In the genomic region with DNA sequence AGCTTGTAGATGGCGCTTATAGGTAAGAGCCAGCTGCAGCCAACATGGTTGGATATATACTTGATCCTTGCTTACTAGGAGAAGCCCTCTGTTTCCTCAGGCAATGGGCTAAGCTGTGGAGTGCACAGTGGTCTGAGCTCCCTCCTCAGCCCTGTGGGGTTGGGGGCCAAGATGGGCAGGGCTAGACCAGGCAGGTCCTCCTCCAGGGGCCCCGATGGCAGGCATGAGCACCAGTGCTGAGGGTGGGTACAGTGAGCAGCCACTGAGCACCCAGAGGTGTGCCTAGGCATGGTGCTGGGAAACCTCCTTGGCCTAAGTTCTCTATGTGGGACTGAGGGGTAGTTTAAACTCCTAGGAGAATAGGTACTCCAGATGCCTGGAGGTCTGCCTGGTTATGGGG, we compare ENCODE assay signal across 29 cellular contexts.
A peak's percentile ranks its signal among the peaks of the same experiment; 100 is the strongest.
DNase-seq lines count a peak whose midpoint lies in the region; ATAC-seq, FAIRE-seq and TF ChIP-seq lines count a peak whose summit lies in the region.
"Had no signal": no experiment of that assay in that cellular context is flagged by ENCODE, and none has a peak within 500 bp of the region (broad histone marks: within the 10 kb centered on the region; RNA-seq: fewer than 3 reads in every experiment).

No MANE protein-coding gene starts in this region.

- no TSS peak for BruUV-seq in IMR-90 (replicated peaks; lab: Mats Ljungman, UMichigan)

- no peaks in the 10 kb centered on the region for H4K20me1 ChIP-seq in IMR-90 (ENCODE audit: insufficient read depth, low read length)
- no peaks in the 10 kb centered on the region for H4K20me1 ChIP-seq in astrocyte (ENCODE audit: insufficient read depth, low read length)
- H4K20me1 ChIP-seq in osteoblast (ENCODE audit: insufficient read depth, low read length), result no peaks in the 10 kb centered on the region
- H4K20me1 ChIP-seq: BLaER1 treated with 17β-estradiol and CSF1 and Interleukin-3, amounts not matched to agents 10 nM and 100 nM had no signal

- H3K23ac ChIP-seq in IMR-90 (ENCODE audit: low read depth, low read length), result peak overlapping the region; percentile 84

- H3K79me2 ChIP-seq in astrocyte (ENCODE audit: insufficient read depth, low read length) (no peaks in the 10 kb centered on the region), osteoblast (ENCODE audit: insufficient read depth, low read length) (peaks cover 51% of the 10 kb centered on the region)

- dilution Hi-C loops in IMR-90 (cut with HindIII; ENCODE audit: low sequenced_read_pairs, unreplicated experiment), result no loop called here

- H3K27me3 ChIP-seq in IMR-90 (ENCODE audit: control insufficient read depth, insufficient read depth, low read length), result no peaks in the 10 kb centered on the region
- no peaks in the 10 kb centered on the region for H3K27me3 ChIP-seq in astrocyte (ENCODE audit: insufficient read depth, low read length)
- no peaks in the 10 kb centered on the region for H3K27me3 ChIP-seq in foreskin keratinocyte
- no peaks in the 10 kb centered on the region for H3K27me3 ChIP-seq in osteoblast (ENCODE audit: insufficient read depth, low read length)
- H3K27me3 ChIP-seq in ovary, result no peaks in the 10 kb centered on the region
- H3K27me3 ChIP-seq: BLaER1 treated with 17β-estradiol and CSF1 and Interleukin-3, amounts not matched to agents 10 nM and 100 nM had no signal

- intact Hi-C loops in IMR-90 (cut with micrococcal nuclease), result no loop called here
- intact Hi-C loops in ovary (cut with DNase I), result no loop called here

- peak overlapping the region; percentile 85 for H4K5ac ChIP-seq in IMR-90 (ENCODE audit: low read depth, low read length)

- no peaks in the 10 kb centered on the region for H3K79me1 ChIP-seq in IMR-90 (ENCODE audit: low read depth in 1 of 2, low read length in 2 of 2)

- WGBS in IMR-90 (ENCODE audit: extremely low coverage in 2 of 2, insufficient read length in 1 of 2), 2 experiments, result no CpG with 5 or more reads among the region's 2 CpGs
- WGBS in ovary, 3 donors, result 94 to 100% (median 96%) methylated on average over 2 of the region's 2 CpGs

- no peaks in the 10 kb centered on the region for H3K36me3 ChIP-seq in IMR-90 (ENCODE audit: control insufficient read depth, insufficient read depth, low read length)
- H3K36me3 ChIP-seq in astrocyte (ENCODE audit: insufficient read depth, low read length), result no peaks in the 10 kb centered on the region
- H3K36me3 ChIP-seq in osteoblast (ENCODE audit: insufficient read depth, low read length), result no peaks in the 10 kb centered on the region
- no peaks in the 10 kb centered on the region for H3K36me3 ChIP-seq in ovary
- H3K36me3 ChIP-seq: BLaER1 treated with 17β-estradiol and CSF1 and Interleukin-3, amounts not matched to agents 10 nM and 100 nM had no signal

- TF ChIP-seq POLR2A in IMR-90 (IDR thresholded peaks at IDR 0.05; ENCODE audit: low read depth, low read length), result no peak
- TF ChIP-seq POLR2A in ovary (IDR thresholded peaks at IDR 0.05), result no peak

- H3K4me3 ChIP-seq in IMR-90 (ENCODE audit: insufficient read depth, low read depth, low read length) (no peak overlapping the region), astrocyte (ENCODE audit: insufficient read depth, low read depth, low read length) (no peak overlapping the region), osteoblast (ENCODE audit: insufficient read depth, low read length) (no peak overlapping the region), ovary (no peak overlapping the region)
- H3K4me3 ChIP-seq: BLaER1 treated with 17β-estradiol and CSF1 and Interleukin-3, amounts not matched to agents 10 nM and 100 nM; GM12878 had no signal

- H3K4me1 ChIP-seq in IMR-90 (ENCODE audit: control insufficient read depth, insufficient read depth, low read length) (peaks cover 10% of the 10 kb centered on the region), astrocyte (ENCODE audit: insufficient read depth, low read length) (peaks cover 12% of the 10 kb centered on the region), foreskin keratinocyte (peaks cover 6% of the 10 kb centered on the region), osteoblast (ENCODE audit: insufficient read depth, low read length) (peaks cover 9% of the 10 kb centered on the region), ovary (ENCODE audit: insufficient read depth) (no peaks in the 10 kb centered on the region)

- H3K9me1 ChIP-seq in IMR-90 (ENCODE audit: insufficient read depth, low read length), result peaks cover 5% of the 10 kb centered on the region; the same call in 1 of the 2 replicates

- no peak for TF ChIP-seq RAD21 in IMR-90 (IDR thresholded peaks at IDR 0.05; ENCODE audit: low read length)

- peak overlapping the region; percentile 97 for H2BK120ac ChIP-seq in IMR-90 (ENCODE audit: low read depth, low read length)

- ATAC-seq in IMR-90 (ENCODE audit: low read depth), result no peak; the same call in 1 of the 2 replicates
- ATAC-seq in foreskin keratinocyte, result no peak
- no peak for ATAC-seq in left lobe of liver
- ATAC-seq: GM12878 had no signal

- peak overlapping the region; percentile 96 for H2BK5ac ChIP-seq in IMR-90 (ENCODE audit: low read depth, low read length, poor library complexity, severe bottlenecking)

- peak overlapping the region; percentile 55 to 92; a peak in 3 of 4 replicates for H4K8ac ChIP-seq in IMR-90 (ENCODE audit: low read depth in 2 of 2, low read length in 2 of 2)

- H3K9me3 ChIP-seq in IMR-90 (ENCODE audit: control insufficient read depth, insufficient read depth, low read length) (peaks cover 2% of the 10 kb centered on the region; the same call in 1 of the 2 replicates), astrocyte (ENCODE audit: insufficient read depth, low read depth, low read length) (peaks cover 7% of the 10 kb centered on the region), osteoblast (ENCODE audit: low read depth, low read length) (peaks cover 3% of the 10 kb centered on the region), ovary (no peaks in the 10 kb centered on the region)

- H4K91ac ChIP-seq in IMR-90 (ENCODE audit: insufficient read depth, low read depth, low read length), result peak overlapping the region; percentile 92

- peak overlapping the region; percentile 84; the same call in 2 of the 3 replicates for H2BK15ac ChIP-seq in IMR-90 (ENCODE audit: low read depth, low read length)

- no peak overlapping the region for H3K27ac Mint-ChIP-seq in astrocyte (ENCODE audit: unreplicated experiment)
- H3K27ac Mint-ChIP-seq: CD4-positive, alpha-beta T cell had no signal

- H2BK20ac ChIP-seq in IMR-90 (ENCODE audit: low read depth, low read length), result peak overlapping the region; percentile 94

- H2AFZ ChIP-seq in IMR-90 (replicated peaks; ENCODE audit: low read length, poor library complexity), result peak overlapping the region; percentile 82
- H2AFZ ChIP-seq in astrocyte (ENCODE audit: low read depth, low read length), result no peak overlapping the region
- H2AFZ ChIP-seq in osteoblast (ENCODE audit: low read length), result no peak overlapping the region

- H3K56ac ChIP-seq in IMR-90 (ENCODE audit: extremely low read depth, insufficient read depth, low read length), result no peak overlapping the region

- H3K4me3 Mint-ChIP-seq in astrocyte (ENCODE audit: unreplicated experiment), result no peak overlapping the region
- H3K4me3 Mint-ChIP-seq: CD4-positive, alpha-beta T cell had no signal

- peak overlapping the region; percentile 93; the same call in 1 of the 2 replicates for H2AK5ac ChIP-seq in IMR-90 (ENCODE audit: low read depth, low read length)

- H3K27me3 Mint-ChIP-seq in astrocyte (ENCODE audit: low read depth, unreplicated experiment), result no peaks in the 10 kb centered on the region
- H3K27me3 Mint-ChIP-seq: CD4-positive, alpha-beta T cell had no signal

- peaks cover 17% of the 10 kb centered on the region for H3K9me3 Mint-ChIP-seq in astrocyte (ENCODE audit: unreplicated experiment)

- peak overlapping the region; percentile 86 for H2AK9ac ChIP-seq in IMR-90 (replicated peaks; ENCODE audit: low read depth, low read length, poor library complexity)

- peaks cover 9% of the 10 kb centered on the region for H3K4me1 Mint-ChIP-seq in astrocyte (ENCODE audit: low read depth, unreplicated experiment)

- peak overlapping the region; percentile 94 for H3K4ac ChIP-seq in IMR-90 (ENCODE audit: low read depth, low read length)

- H3K36me3 Mint-ChIP-seq in astrocyte (ENCODE audit: low read depth, unreplicated experiment), result peaks cover 7% of the 10 kb centered on the region

- H3K27ac ChIP-seq in IMR-90 (ENCODE audit: insufficient read depth, low read length) (peak overlapping the region; percentile 26; the same call in 1 of the 2 replicates), astrocyte (ENCODE audit: low read depth, low read length) (no peak overlapping the region), foreskin keratinocyte (peak overlapping the region; percentile 69), osteoblast (ENCODE audit: low read depth, low read length) (peak overlapping the region; percentile 3), ovary (no peak overlapping the region)
- H3K27ac ChIP-seq: BLaER1 treated with 17β-estradiol and CSF1 and Interleukin-3, amounts not matched to agents 10 nM and 100 nM had no signal

- H3K14ac ChIP-seq in IMR-90 (replicated peaks; ENCODE audit: low read depth, low read length), result peak overlapping the region; percentile 90

- POLR2A ChIA-PET in IMR-90 (lab: Charles Lee; ENCODE audit: unreplicated experiment), result no interaction called here

- no peak overlapping the region for H3K9ac ChIP-seq in IMR-90 (ENCODE audit: low read depth, low read length)
- H3K9ac ChIP-seq in astrocyte (ENCODE audit: low read length), result no peak overlapping the region
- H3K9ac ChIP-seq: BLaER1 treated with 17β-estradiol and CSF1 and Interleukin-3, amounts not matched to agents 10 nM and 100 nM had no signal

- peak overlapping the region; percentile 89; the same call in 1 of the 2 replicates for H3K18ac ChIP-seq in IMR-90 (ENCODE audit: low read depth, low read length)

- in situ Hi-C loops in IMR-90 (cut with MboI; ENCODE audit: low sequenced_read_pairs), result no loop called here

- CTCF ChIA-PET in IMR-90 (lab: Yijun Ruan, JAX), result no interaction called here

- no peak for TF ChIP-seq EP300 in ovary (IDR thresholded peaks at IDR 0.05)

- DNase-seq in IMR-90 (no peak), astrocyte (ENCODE audit: low read depth) (no peak), foreskin keratinocyte (no peak), osteoblast (ENCODE audit: insufficient read length, low spot score, missing footprints) (no peak), left lobe of liver (ENCODE audit: low spot score) (no peak), ovary (no peak), NCI-H510A (lab: John Stamatoyannopoulos, UW) (no peak), NCI-H2196 treated with DMSO at 0.1 percent for 48 hours (lab: John Stamatoyannopoulos, UW; ENCODE audit: unreplicated experiment) (no peak)
- DNase-seq: AML-193; CD4-positive, alpha-beta T cell; DMS53; Kasumi-1; MV-4-11; NCI-H1105 treated with DMSO at 0.1 percent for 48 hours; NCI-H146; NCI-H1930; NCI-H2107; NCI-H446; NCI-H526; NCI-H82; NK-92 treated with Interleukin-12 subunit alpha and Interleukin-12 subunit beta, amount 100 ng/mL, for 24 hours; SHP77; SW 1271 had no signal

- no peak for FAIRE-seq in astrocyte (lab: Jason Lieb, UNC)
- FAIRE-seq: A204.1, D721Med, G401.6, GM12878, H1 had no signal

- H3K4me2 ChIP-seq in IMR-90 (ENCODE audit: low read depth, low read length) (no peak overlapping the region), astrocyte (ENCODE audit: low read length) (peak overlapping the region; percentile 20), osteoblast (ENCODE audit: insufficient read depth, low read length) (peak overlapping the region; percentile 5)
- H3K4me2 ChIP-seq: BLaER1 treated with 17β-estradiol and CSF1 and Interleukin-3, amounts not matched to agents 10 nM and 100 nM had no signal

- TF ChIP-seq CTCF in IMR-90 (conservative IDR thresholded peaks at IDR 0.05; ENCODE audit: low read depth, low read length) (no peak), astrocyte (IDR thresholded peaks at IDR 0.05; ENCODE audit: insufficient read depth, low read depth, low read length) (no peak), foreskin keratinocyte (conservative IDR thresholded peaks at IDR 0.05) (no peak), osteoblast (IDR thresholded peaks at IDR 0.05; ENCODE audit: extremely low read depth, low read depth, low read length) (no peak), ovary (IDR thresholded peaks at IDR 0.05) (no peak)

Comparison
In these comparisons a context has a peak if more than half of its experiments do, and no peak if none do; other contexts are left out.
1. H3K27ac ChIP-seq: peak in IMR-90 (single experiment), foreskin keratinocyte (single experiment) and osteoblast (single experiment); none in astrocyte (single experiment) and ovary (0 of 2).